In the genomic region with DNA sequence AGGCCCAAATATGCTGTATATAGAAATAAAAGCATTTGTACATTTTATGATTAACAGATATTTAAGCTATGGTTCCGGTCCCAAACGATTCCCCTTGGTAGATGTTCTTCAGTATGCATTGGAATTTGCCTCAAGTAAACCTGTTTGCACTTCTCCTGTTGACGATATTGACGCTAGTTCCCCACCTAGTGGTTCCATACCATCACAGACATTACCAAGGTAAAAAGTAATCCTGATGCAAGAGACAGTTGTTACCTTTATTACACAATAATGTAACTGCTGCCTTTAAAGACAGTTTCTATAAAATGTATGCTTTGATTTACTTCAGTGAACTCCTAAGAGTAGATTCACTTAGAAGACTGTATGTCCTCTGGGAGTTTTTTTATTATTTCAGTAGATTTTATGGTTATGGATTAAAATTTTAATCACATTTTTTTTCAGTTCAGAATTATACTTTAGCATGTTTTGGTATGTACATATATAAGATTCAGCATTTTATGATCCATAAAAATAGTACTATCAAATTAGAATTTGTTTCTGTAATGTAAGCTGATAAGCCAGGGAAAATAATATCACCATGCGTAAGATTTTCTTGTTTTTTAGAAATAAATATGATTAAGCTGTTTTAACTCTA, we compare ENCODE assay signal across 8 cellular contexts.
DNase-seq lines count a peak whose midpoint lies in the region; ATAC-seq, FAIRE-seq and TF ChIP-seq lines count a peak whose summit lies in the region.

No MANE protein-coding gene starts in this region.

- peak; percentile 82 for FAIRE-seq in keratinocyte (lab: Jason Lieb, UNC)
- no peak for FAIRE-seq in urothelium cell line (lab: Jason Lieb, UNC)

- H3K27ac ChIP-seq in body of pancreas: no peak overlapping the region
- peak overlapping the region; percentile 11 for H3K27ac ChIP-seq in keratinocyte (ENCODE audit: control insufficient read depth, insufficient read depth, low read length)

- POLR2A ChIA-PET in activated naive CD8-positive, alpha-beta T cell treated with anti-CD3 and anti-CD28 coated beads, Interleukin-2, amount 10 ng/mL, durations not matched to agents 7 days and 5 days (lab: Charles Lee): no interaction called here

- WGBS in body of pancreas, 2 donors: 40 to 42% methylated on average over 5 of the region's 5 CpGs

- intact Hi-C loops in body of pancreas (cut with DNase I): no loop called here

- no peaks in the 10 kb centered on the region for H3K9me3 Mint-ChIP-seq in activated naive CD8-positive, alpha-beta T cell treated with anti-CD3 and anti-CD28 coated beads, Interleukin-2, amount 10 ng/mL, durations not matched to agents 7 days and 5 days
- H3K9me3 Mint-ChIP-seq in activated naive CD8-positive, alpha-beta T cell treated with anti-CD3 and anti-CD28 coated beads for 36 hours: no peaks in the 10 kb centered on the region

- dilution Hi-C loops in keratinocyte (cut with MboI; ENCODE audit: extremely low pct_ligation_motif_present, low sequenced_read_pairs): no loop called here

- H3K9me1 ChIP-seq in keratinocyte (ENCODE audit: control insufficient read depth, extremely low read depth, insufficient read depth, low read length): no peaks in the 10 kb centered on the region

- no peak for TF ChIP-seq POLR2A in body of pancreas (IDR thresholded peaks at IDR 0.05)

- no peaks in the 10 kb centered on the region for H3K27me3 Mint-ChIP-seq in activated naive CD8-positive, alpha-beta T cell treated with anti-CD3 and anti-CD28 coated beads, Interleukin-2, amount 10 ng/mL, durations not matched to agents 7 days and 5 days
- no peaks in the 10 kb centered on the region for H3K27me3 Mint-ChIP-seq in activated naive CD8-positive, alpha-beta T cell treated with anti-CD3 and anti-CD28 coated beads for 36 hours

- H3K4me1 ChIP-seq in body of pancreas (no peaks in the 10 kb centered on the region), keratinocyte (ENCODE audit: control insufficient read depth, extremely low read depth, insufficient read depth, low read length) (no peaks in the 10 kb centered on the region)

- DNase-seq in activated naive CD8-positive, alpha-beta T cell treated with anti-CD3 and anti-CD28 coated beads, Interleukin-2, amount 10 ng/mL, durations not matched to agents 7 days and 5 days: no peak
- DNase-seq in activated naive CD8-positive, alpha-beta T cell treated with anti-CD3 and anti-CD28 coated beads for 36 hours: no peak
- peak; percentile 8 for DNase-seq in NCI-H2227 (lab: John Stamatoyannopoulos, UW; ENCODE audit: unreplicated experiment)
- peak; percentile 19 to 55 (median 30) for DNase-seq in body of pancreas
- DNase-seq in keratinocyte (ENCODE audit: low read depth, low spot score): no peak
- DNase-seq in urothelium cell line (ENCODE audit: low spot score): peak; percentile 24
- DNase-seq in stimulated activated CD4-positive, alpha-beta T cell treated with anti-CD3 and anti-CD28 coated beads, Interleukin-4, amount 100 ng/mL, for 4 hours: no peak

- peaks cover 32% of the 10 kb centered on the region for H3K4me1 Mint-ChIP-seq in activated naive CD8-positive, alpha-beta T cell treated with anti-CD3 and anti-CD28 coated beads, Interleukin-2, amount 10 ng/mL, durations not matched to agents 7 days and 5 days
- H3K4me1 Mint-ChIP-seq in activated naive CD8-positive, alpha-beta T cell treated with anti-CD3 and anti-CD28 coated beads for 36 hours: peaks cover 25% of the 10 kb centered on the region

- no peaks in the 10 kb centered on the region for H3K79me2 ChIP-seq in keratinocyte (ENCODE audit: control insufficient read depth, insufficient read depth, low read length)

- H3K4me3 Mint-ChIP-seq in activated naive CD8-positive, alpha-beta T cell treated with anti-CD3 and anti-CD28 coated beads, Interleukin-2, amount 10 ng/mL, durations not matched to agents 7 days and 5 days: no peak overlapping the region
- H3K4me3 Mint-ChIP-seq in activated naive CD8-positive, alpha-beta T cell treated with anti-CD3 and anti-CD28 coated beads for 36 hours: no peak overlapping the region

- no peak overlapping the region for H3K4me3 ChIP-seq in body of pancreas
- H3K4me3 ChIP-seq in keratinocyte (ENCODE audit: control insufficient read depth in 2 of 3, extremely low read depth in 1 of 3, insufficient read depth in 2 of 3, low read depth in 1 of 3, low read length in 3 of 3): no peak overlapping the region

- H3K27ac Mint-ChIP-seq in activated naive CD8-positive, alpha-beta T cell treated with anti-CD3 and anti-CD28 coated beads, Interleukin-2, amount 10 ng/mL, durations not matched to agents 7 days and 5 days: no peak overlapping the region
- H3K27ac Mint-ChIP-seq in activated naive CD8-positive, alpha-beta T cell treated with anti-CD3 and anti-CD28 coated beads for 36 hours: no peak overlapping the region

- H3K36me3 Mint-ChIP-seq in activated naive CD8-positive, alpha-beta T cell treated with anti-CD3 and anti-CD28 coated beads, Interleukin-2, amount 10 ng/mL, durations not matched to agents 7 days and 5 days: peaks cover 22% of the 10 kb centered on the region
- peaks cover 23% of the 10 kb centered on the region for H3K36me3 Mint-ChIP-seq in activated naive CD8-positive, alpha-beta T cell treated with anti-CD3 and anti-CD28 coated beads for 36 hours

- H3K9me3 ChIP-seq in body of pancreas (no peaks in the 10 kb centered on the region), keratinocyte (ENCODE audit: control insufficient read depth, low read depth, low read length) (no peaks in the 10 kb centered on the region)

- peak; percentile 34 for ATAC-seq in activated naive CD8-positive, alpha-beta T cell treated with anti-CD3 and anti-CD28 coated beads, Interleukin-2, amount 10 ng/mL, durations not matched to agents 7 days and 5 days (ENCODE audit: low read depth)
- peak; percentile 76 for ATAC-seq in GM21825 (IDR thresholded peaks at IDR 0.05; ENCODE audit: unreplicated experiment)
- ATAC-seq in body of pancreas: peak; percentile 68

- no peak overlapping the region for H2AFZ ChIP-seq in keratinocyte (ENCODE audit: control insufficient read depth, low read length)

- no peaks in the 10 kb centered on the region for H3K27me3 ChIP-seq in body of pancreas
- no peaks in the 10 kb centered on the region for H3K27me3 ChIP-seq in keratinocyte (ENCODE audit: control insufficient read depth, extremely low read depth, insufficient read depth, low read length)

- H4K20me1 ChIP-seq in keratinocyte (ENCODE audit: control insufficient read depth, extremely low read depth, insufficient read depth, low read length): no peaks in the 10 kb centered on the region

- H3K4me2 ChIP-seq in keratinocyte (ENCODE audit: control insufficient read depth, extremely low read depth, insufficient read depth, low read depth, low read length): no peak overlapping the region

- H3K36me3 ChIP-seq in body of pancreas (replicated peaks in 1 of 2; ENCODE audit: insufficient read depth in 1 of 2, low read depth in 2 of 2) (no peaks in the 10 kb centered on the region), keratinocyte (ENCODE audit: control insufficient read depth in 2 of 2, extremely low read depth in 1 of 2, insufficient read depth in 2 of 2, low read length in 2 of 2) (peaks cover 0 to 6% of the 10 kb centered on the region in 2 experiments)

- TF ChIP-seq CTCF in body of pancreas (IDR thresholded peaks at IDR 0.05): peak in 6 of 7 experiments; percentile 40 to 73 (median 60)
- TF ChIP-seq CTCF in keratinocyte (optimal IDR thresholded peaks at IDR 0.05 in 1 of 3, IDR thresholded peaks at IDR 0.05 in 1 of 3, conservative IDR thresholded peaks at IDR 0.05 in 1 of 3; ENCODE audit: extremely low read depth in 1 of 3, insufficient read depth in 2 of 3, low read length in 3 of 3): peak; percentile 44 to 69 (median 68)

- no peak overlapping the region for H3K9ac ChIP-seq in keratinocyte (ENCODE audit: control insufficient read depth, extremely low read depth, insufficient read depth, low read length)

Comparison
In these comparisons a context has a peak if more than half of its experiments do, and no peak if none do; other contexts are left out.
1. DNase-seq: peak in NCI-H2227 (single experiment), body of pancreas (4 of 4) and urothelium cell line (single experiment); none in activated naive CD8-positive, alpha-beta T cell treated with anti-CD3 and anti-CD28 coated beads, Interleukin-2, amount 10 ng/mL, durations not matched to agents 7 days and 5 days (single experiment), activated naive CD8-positive, alpha-beta T cell treated with anti-CD3 and anti-CD28 coated beads for 36 hours (single experiment), keratinocyte (single experiment) and stimulated activated CD4-positive, alpha-beta T cell treated with anti-CD3 and anti-CD28 coated beads, Interleukin-4, amount 100 ng/mL, for 4 hours (0 of 2).
2. Peak in every context shown above with its lines, with median percentiles within 50 percentile points of each other: ATAC-seq.